Comparison of ENCODE assay signal across 1 cellular context in the genomic region with DNA sequence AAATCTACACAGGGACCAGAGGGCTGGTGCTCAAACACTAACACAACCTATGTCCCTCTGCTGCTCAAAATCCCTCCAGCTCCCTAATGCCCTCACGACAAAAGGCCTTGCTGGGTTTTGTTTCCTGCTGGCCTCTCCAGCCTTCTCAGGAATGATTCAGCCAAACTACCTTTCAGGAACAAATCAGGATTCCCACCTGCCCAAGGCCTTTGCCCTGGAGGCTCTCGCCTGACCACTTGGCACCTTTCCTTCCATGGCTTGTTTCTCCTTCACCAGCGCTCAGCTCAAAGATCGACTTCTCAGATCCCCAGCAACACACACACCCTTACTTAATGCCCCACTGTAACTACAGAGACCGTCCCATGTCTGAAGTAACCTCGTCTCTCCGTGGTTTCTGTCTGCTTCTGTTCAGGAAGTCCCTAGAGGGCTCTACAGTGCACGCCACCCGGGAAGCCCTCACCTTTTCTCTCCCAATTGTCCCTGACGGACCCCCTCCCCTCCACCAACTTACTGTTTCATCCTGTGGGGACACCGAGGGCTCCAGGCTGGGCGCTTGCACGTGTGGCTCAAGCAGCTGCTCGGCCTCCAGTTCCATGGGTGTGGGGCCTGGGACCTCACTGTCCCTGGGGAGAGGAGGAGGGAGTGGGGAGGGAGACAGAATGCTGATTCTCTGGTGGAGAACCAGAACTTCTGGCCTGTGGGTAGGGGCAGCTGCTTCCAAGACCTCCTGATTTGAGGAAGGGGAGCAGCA.
TF ChIP-seq lines count a peak whose summit lies in the region.

No MANE protein-coding gene starts in this region.

TF ChIP-seq in K562, 482 proteins besides CTCF, POLR2A, EP300 and RAD21:
- peak; percentile 48; the same call in 1 of the 2 replicates for TF ChIP-seq POLR2G (IDR thresholded peaks at IDR 0.05; ENCODE audit: low read depth, low read length)
- TF ChIP-seq GATAD2B (IDR thresholded peaks at IDR 0.05; ENCODE audit: borderline replicate concordance): no peak
